Comparison of ENCODE assay signal across 8 cellular contexts in genomic region chr1:9942399-9942938, GRCh38. TPM values are rescaled to one million over a fixed set of nuclear protein-coding genes. Genes with fewer than 3 reads are reported as not detected.
DNase-seq lines count a peak whose midpoint lies in the region; ATAC-seq lines count a peak whose summit lies in the region.

No MANE protein-coding gene starts in this region.

- ATAC-seq in left colon, result peak; percentile 65
- ATAC-seq in stimulated activated naive CD8-positive, alpha-beta T cell treated with anti-CD3 and anti-CD28 coated beads, Interleukin-15, amount 100 ng/mL, for 72 hours, result peak; percentile 65

- peak overlapping the region; percentile 100 for H3K27ac Mint-ChIP-seq in stimulated activated naive CD8-positive, alpha-beta T cell treated with anti-CD3 and anti-CD28 coated beads, Interleukin-15, amount 100 ng/mL, for 72 hours

- peaks cover 22% of the 10 kb centered on the region for H3K4me1 Mint-ChIP-seq in stimulated activated naive CD8-positive, alpha-beta T cell treated with anti-CD3 and anti-CD28 coated beads, Interleukin-15, amount 100 ng/mL, for 72 hours

- H3K9me3 Mint-ChIP-seq in stimulated activated naive CD8-positive, alpha-beta T cell treated with anti-CD3 and anti-CD28 coated beads, Interleukin-15, amount 100 ng/mL, for 72 hours, result no peaks in the 10 kb centered on the region

- no peaks in the 10 kb centered on the region for H3K27me3 Mint-ChIP-seq in stimulated activated naive CD8-positive, alpha-beta T cell treated with anti-CD3 and anti-CD28 coated beads, Interleukin-15, amount 100 ng/mL, for 72 hours

- peak overlapping the region; percentile 85 for H3K27ac ChIP-seq in cingulate gyrus (ENCODE audit: low read depth, low read length)

- H3K4me3 Mint-ChIP-seq in stimulated activated naive CD8-positive, alpha-beta T cell treated with anti-CD3 and anti-CD28 coated beads, Interleukin-15, amount 100 ng/mL, for 72 hours, result peak overlapping the region; percentile 99 to 100

- intact Hi-C loops in left colon (cut with DNase I, micrococcal nuclease), result loop anchor here in 1 of 2 donors (5.0 kb wide), 1 partner anchor 65 kb away; no protein-coding TSS in a partner anchor

- peak; percentile 47 for DNase-seq in COR-L47 (lab: John Stamatoyannopoulos, UW)
- peak; percentile 5 for DNase-seq in GM19240 (ENCODE audit: insufficient read length, low spot score)
- DNase-seq in Kasumi-1 (lab: John Stamatoyannopoulos, UW), result peak; percentile 82 to 89
- DNase-seq in SK-N-DZ (ENCODE audit: low spot score), result peak; percentile 25
- DNase-seq in left colon, result peak in 1 of 2 donors; percentile 41
- peak; percentile 32 to 55 for DNase-seq in stimulated activated naive CD8-positive, alpha-beta T cell treated with anti-CD3 and anti-CD28 coated beads, Interleukin-15, amount 100 ng/mL, for 72 hours
- DNase-seq in T1000 (lab: John Stamatoyannopoulos, UW), result no peak

RNA-seq across cellular contexts. Expression of gene LZIC, which starts 0.7 kb away (rescaled TPM):
- polyA plus RNA-seq in SK-N-DZ (2014; cell fraction: cytosol; rRNA removed), result 31.1 and 37.4 TPM in 2 replicates
- polyA plus RNA-seq in SK-N-DZ (2014; cell fraction: nucleus; rRNA removed), result 16.3 and 19.9 TPM in 2 replicates
- total RNA-seq in left colon, result 10 to 100 TPM; 45.9 to 49.6 TPM

RNA-seq across cellular contexts. Expression of gene NMNAT1, which starts 0.8 kb away (rescaled TPM):
- polyA plus RNA-seq in SK-N-DZ (2014; cell fraction: cytosol; rRNA removed), result 3.0 and 3.8 TPM in 2 replicates
- polyA plus RNA-seq in SK-N-DZ (2014; cell fraction: nucleus; rRNA removed), result 3.1 and 6.1 TPM in 2 replicates
- total RNA-seq in left colon, result 10 to 100 TPM; 23.3 to 25.5 TPM

RNA-seq across cellular contexts. Expression of gene CTNNBIP1, which starts 32.4 kb away (rescaled TPM):
- polyA plus RNA-seq in SK-N-DZ (2014; cell fraction: cytosol; rRNA removed), result 23.0 and 30.9 TPM in 2 replicates
- polyA plus RNA-seq in SK-N-DZ (2014; cell fraction: nucleus; rRNA removed), result 14.2 and 17.4 TPM in 2 replicates
- total RNA-seq in left colon, result 10 to 100 TPM; 25.7 to 30.9 TPM

RNA-seq across cellular contexts. Expression of gene RBP7, which starts 54.6 kb away (rescaled TPM):
- not detected in 2 replicates for polyA plus RNA-seq in SK-N-DZ (2014; cell fraction: cytosol; rRNA removed)
- not detected in 2 replicates for polyA plus RNA-seq in SK-N-DZ (2014; cell fraction: nucleus; rRNA removed)
- total RNA-seq in left colon, result 1 to 10 TPM; 2.1 to 2.4 TPM
